In the genomic region with DNA sequence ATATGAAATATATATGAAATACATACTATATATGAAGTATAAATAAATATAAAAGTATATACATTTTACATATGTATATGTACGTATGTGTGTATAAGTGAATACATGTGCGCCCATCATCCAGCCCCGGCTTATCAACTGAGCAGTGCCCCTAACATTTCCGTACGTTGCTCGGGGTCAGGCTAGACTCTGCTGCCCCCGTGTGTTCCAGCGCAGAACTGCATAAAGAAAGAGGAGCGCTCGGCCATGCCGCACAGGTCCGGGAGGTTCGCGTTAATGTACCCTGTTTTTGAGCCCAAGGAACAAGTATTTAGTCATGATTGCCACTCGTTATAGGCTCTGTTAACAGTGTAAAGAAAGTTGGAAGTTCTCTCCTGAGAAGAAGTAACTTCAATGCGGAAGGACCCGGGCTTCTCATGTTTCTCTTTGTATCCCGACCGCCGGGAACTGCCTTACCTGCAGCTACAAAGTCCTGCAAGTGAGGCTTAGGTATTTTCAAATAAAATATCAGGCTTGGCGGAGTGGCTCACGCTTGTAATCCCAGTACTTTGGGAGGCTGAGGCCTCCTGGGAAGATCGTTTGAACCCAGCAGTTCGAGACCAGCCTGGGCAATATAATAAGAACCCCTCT, we compare ENCODE assay signal across 8 cellular contexts. TPM values are rescaled to one million over a fixed set of nuclear protein-coding genes. Genes with fewer than 3 reads are reported as not detected.
DNase-seq lines count a peak whose midpoint lies in the region; ATAC-seq and TF ChIP-seq lines count a peak whose summit lies in the region.

No MANE protein-coding gene starts in this region.

- ATAC-seq in HCT116: peak; percentile 97
- peak; percentile 82 for ATAC-seq in activated naive CD8-positive, alpha-beta T cell treated with anti-CD3 and anti-CD28 coated beads, Interleukin-2, amount 10 ng/mL, durations not matched to agents 7 days and 5 days (ENCODE audit: low read depth)
- peak; percentile 71 to 84 for ATAC-seq in left cardiac atrium

- H2AFZ ChIP-seq in HCT116 (ENCODE audit: low read depth, low read length, poor library complexity, severe bottlenecking) (peak overlapping the region; percentile 97), MM.1S (ENCODE audit: low read length) (peak overlapping the region; percentile 54)

- DNase-seq in GM06990 (ENCODE audit: extremely low read depth, insufficient read length) (peak; percentile 30), HCT116 (ENCODE audit: low read depth, low spot score) (peak; percentile 55), MM.1S (peak; percentile 70), SKM-1 treated with dmso at 0.1 percent for 144 hours (lab: John Stamatoyannopoulos, UW; ENCODE audit: unreplicated experiment) (peak; percentile 37), left cardiac atrium (peak; percentile 71), retinal pigment epithelial cell (ENCODE audit: low read depth) (peak; percentile 5), NCI-H187 treated with DMSO at 0.1 percent for 48 hours (lab: John Stamatoyannopoulos, UW) (no peak)
- DNase-seq in activated naive CD8-positive, alpha-beta T cell treated with anti-CD3 and anti-CD28 coated beads, Interleukin-2, amount 10 ng/mL, durations not matched to agents 7 days and 5 days: peak; percentile 79

- H3K4me3 Mint-ChIP-seq in activated naive CD8-positive, alpha-beta T cell treated with anti-CD3 and anti-CD28 coated beads, Interleukin-2, amount 10 ng/mL, durations not matched to agents 7 days and 5 days: peak overlapping the region; percentile 67

- POLR2A ChIA-PET in HCT116 (lab: Charles Lee): interaction anchor here (1.0 kb wide), 1 partner anchor 36 kb away, joined by 3 read pairs; no protein-coding TSS in a partner anchor
- POLR2A ChIA-PET in activated naive CD8-positive, alpha-beta T cell treated with anti-CD3 and anti-CD28 coated beads, Interleukin-2, amount 10 ng/mL, durations not matched to agents 7 days and 5 days (lab: Charles Lee): no interaction called here

- H3K27ac Mint-ChIP-seq in activated naive CD8-positive, alpha-beta T cell treated with anti-CD3 and anti-CD28 coated beads, Interleukin-2, amount 10 ng/mL, durations not matched to agents 7 days and 5 days: no peak overlapping the region

- peaks cover 0 to 4% of the 10 kb centered on the region in 2 experiments; a peak in 1 of 4 replicates for H3K4me1 ChIP-seq in HCT116 (ENCODE audit: control insufficient read depth in 1 of 2, insufficient read depth in 2 of 2, low read length in 2 of 2)
- H3K4me1 ChIP-seq in MM.1S (ENCODE audit: low read length): no peaks in the 10 kb centered on the region

- H3K4me3 ChIP-seq in GM06990 (replicated peaks; ENCODE audit: low read depth, low read length): no peak overlapping the region
- peak overlapping the region; percentile 38 to 55 for H3K4me3 ChIP-seq in HCT116 (replicated peaks in 1 of 2; ENCODE audit: low read depth in 1 of 2, low read length in 2 of 2)
- H3K4me3 ChIP-seq in MM.1S (ENCODE audit: low read length): peak overlapping the region; percentile 51; the same call in 1 of the 2 replicates
- peak overlapping the region; percentile 34 for H3K4me3 ChIP-seq in retinal pigment epithelial cell (ENCODE audit: low read length)

- TF ChIP-seq POLR2A in HCT116 (IDR thresholded peaks at IDR 0.05; ENCODE audit: borderline replicate concordance, extremely low read depth, insufficient read depth, insufficient read length): no peak

- intact Hi-C loops in HCT116 (cut with micrococcal nuclease) (loop anchor here (1.0 to 5.0 kb wide), 3 partner anchors 296 to 439 kb away; no protein-coding TSS in a partner anchor), left cardiac atrium (cut with DNase I) (loop anchor here in 1 of 2 donors (10.0 kb wide), 1 partner anchor 438 kb away; no protein-coding TSS in a partner anchor)

- peak overlapping the region; percentile 81 for H3K4me2 ChIP-seq in HCT116 (ENCODE audit: low read length)
- peak overlapping the region; percentile 68; the same call in 1 of the 2 replicates for H3K4me2 ChIP-seq in MM.1S (ENCODE audit: low read depth, low read length)

- H3K4me1 Mint-ChIP-seq in activated naive CD8-positive, alpha-beta T cell treated with anti-CD3 and anti-CD28 coated beads, Interleukin-2, amount 10 ng/mL, durations not matched to agents 7 days and 5 days: peaks cover 7% of the 10 kb centered on the region

- H3K9me2 ChIP-seq in HCT116 (ENCODE audit: insufficient read depth) (no peaks in the 10 kb centered on the region), MM.1S (replicated peaks; ENCODE audit: insufficient read depth, low read length) (no peaks in the 10 kb centered on the region)

- H3K27me3 Mint-ChIP-seq in activated naive CD8-positive, alpha-beta T cell treated with anti-CD3 and anti-CD28 coated beads, Interleukin-2, amount 10 ng/mL, durations not matched to agents 7 days and 5 days: peaks cover 16% of the 10 kb centered on the region

- H3F3A ChIP-seq in MM.1S (ENCODE audit: insufficient read depth, low read length): no peaks in the 10 kb centered on the region

- H3K36me3 ChIP-seq in GM06990 (ENCODE audit: control insufficient read depth, insufficient read depth, low read length) (no peaks in the 10 kb centered on the region), HCT116 (ENCODE audit: control insufficient read depth in 1 of 2, insufficient read depth in 2 of 2, low read length in 2 of 2) (no peaks in the 10 kb centered on the region), MM.1S (replicated peaks; ENCODE audit: insufficient read depth, low read length) (no peaks in the 10 kb centered on the region)

- peak overlapping the region; percentile 46; the same call in 1 of the 2 replicates for H3K27ac ChIP-seq in HCT116 (ENCODE audit: low read depth, low read length)
- no peak overlapping the region for H3K27ac ChIP-seq in MM.1S (ENCODE audit: low read length)

- no TSS peak for BruUV-seq in HCT116 (replicated peaks; lab: Mats Ljungman, UMichigan)

- peak; percentile 86 for TF ChIP-seq CTCF in GM06990 (IDR thresholded peaks at IDR 0.05; ENCODE audit: insufficient read depth, low read length, poor library complexity, severe bottlenecking)
- TF ChIP-seq CTCF in HCT116 (IDR thresholded peaks at IDR 0.05 in 2 of 3, conservative IDR thresholded peaks at IDR 0.05 in 1 of 3; ENCODE audit: borderline replicate concordance in 1 of 3, insufficient read depth in 1 of 3, low read depth in 2 of 3, low read length in 2 of 3): peak; percentile 74 to 87 (median 79); a peak in 5 of 6 replicates
- peak; percentile 76 for TF ChIP-seq CTCF in MM.1S (IDR thresholded peaks at IDR 0.05; ENCODE audit: low read length)
- peak; percentile 92 for TF ChIP-seq CTCF in retinal pigment epithelial cell (conservative IDR thresholded peaks at IDR 0.05; ENCODE audit: low read depth, low read length)

- no peaks in the 10 kb centered on the region for H3K9me3 ChIP-seq in HCT116 (ENCODE audit: control insufficient read depth in 1 of 2, insufficient read depth in 1 of 2, low read depth in 1 of 2, low read length in 2 of 2)
- no peaks in the 10 kb centered on the region for H3K9me3 ChIP-seq in MM.1S (replicated peaks; ENCODE audit: insufficient read depth, low read length)

- RAD21 ChIA-PET in HCT116 (lab: Charles Lee; ENCODE audit: low non-redundant PET in 1 of 2, low total read pairs in 2 of 2, uncharacterized antibody in 2 of 2, unreplicated experiment in 2 of 2): interaction anchor here (0.7 to 1.3 kb wide), 4 partner anchors 39 to 438 kb away, joined by 3 to 7 read pairs (median 5); no protein-coding TSS in a partner anchor

- H3K79me2 ChIP-seq in HCT116 (ENCODE audit: insufficient read depth, low read length) (no peaks in the 10 kb centered on the region), MM.1S (ENCODE audit: low read length) (no peaks in the 10 kb centered on the region)

- CTCF ChIA-PET in HCT116 (lab: Charles Lee): interaction anchor here (0.8 to 2.2 kb wide), 17 partner anchors 9 to 965 kb away, joined by 3 to 23 read pairs (median 4); no protein-coding TSS in a partner anchor

- H3K27me3 ChIP-seq in GM06990 (replicated peaks; ENCODE audit: control insufficient read depth, insufficient read depth, low read length): no peaks in the 10 kb centered on the region; the same call in 1 of the 2 replicates
- no peaks in the 10 kb centered on the region for H3K27me3 ChIP-seq in HCT116 (ENCODE audit: insufficient read depth, low read length)
- no peaks in the 10 kb centered on the region for H3K27me3 ChIP-seq in MM.1S (replicated peaks; ENCODE audit: insufficient read depth, low read length)

- no peaks in the 10 kb centered on the region for H3K36me3 Mint-ChIP-seq in activated naive CD8-positive, alpha-beta T cell treated with anti-CD3 and anti-CD28 coated beads, Interleukin-2, amount 10 ng/mL, durations not matched to agents 7 days and 5 days

- peak overlapping the region; percentile 52 for H3K9ac ChIP-seq in HCT116 (ENCODE audit: low read length)
- H3K9ac ChIP-seq in MM.1S (ENCODE audit: low read length): no peak overlapping the region

- H3K9me3 Mint-ChIP-seq in activated naive CD8-positive, alpha-beta T cell treated with anti-CD3 and anti-CD28 coated beads, Interleukin-2, amount 10 ng/mL, durations not matched to agents 7 days and 5 days: no peaks in the 10 kb centered on the region

- peak; percentile 85 for TF ChIP-seq RAD21 in HCT116 (IDR thresholded peaks at IDR 0.05; ENCODE audit: low read depth)

- H4K20me1 ChIP-seq in HCT116 (ENCODE audit: insufficient read depth) (no peaks in the 10 kb centered on the region), MM.1S (ENCODE audit: insufficient read depth, low read length) (no peaks in the 10 kb centered on the region)

TF ChIP-seq in HCT116, 20 proteins besides CTCF, POLR2A, EP300 and RAD21 (continues in another document):
- TF ChIP-seq, protein P1, sequence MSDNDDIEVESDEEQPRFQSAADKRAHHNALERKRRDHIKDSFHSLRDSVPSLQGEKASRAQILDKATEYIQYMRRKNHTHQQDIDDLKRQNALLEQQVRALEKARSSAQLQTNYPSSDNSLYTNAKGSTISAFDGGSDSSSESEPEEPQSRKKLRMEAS (IDR thresholded peaks at IDR 0.05): peak; percentile 27; the same call in 1 of the 2 replicates
- TF ChIP-seq EZH2 (IDR thresholded peaks at IDR 0.05): no peak

RNA-seq across cellular contexts. Expression of gene CD8B2, which starts 55.7 kb away (rescaled TPM):
- total RNA-seq in HCT116 (2021; ENCODE audit: unreplicated experiment): not detected
- polyA plus RNA-seq in HCT116 (2012): not detected in 2 replicates
- 1 to 10 TPM; 7.3 to 8.6 TPM for total RNA-seq in activated naive CD8-positive, alpha-beta T cell treated with anti-CD3 and anti-CD28 coated beads, Interleukin-2, amount 10 ng/mL, durations not matched to agents 7 days and 5 days
- total RNA-seq in left cardiac atrium: not detected
